In genomic region chr6:26362836-26363220, GRCh38 we compare ENCODE assay signal across 26 cellular contexts. TPM values are rescaled to one million over a fixed set of nuclear protein-coding genes. Genes with fewer than 3 reads are reported as not detected.
DNase-seq lines count a peak whose midpoint lies in the region; ATAC-seq and TF ChIP-seq lines count a peak whose summit lies in the region.
"Had no signal": no experiment of that assay in that cellular context is flagged by ENCODE, and none has a peak within 500 bp of the region (broad histone marks: within the 10 kb centered on the region; RNA-seq: fewer than 3 reads in every experiment).

No MANE protein-coding gene starts in this region.

- H3K27ac ChIP-seq in KOPT-K1 (ENCODE audit: low read depth, low read length, poor library complexity, severe bottlenecking) = peak overlapping the region; percentile 85
- H3K27ac ChIP-seq: cardiac muscle cell, gastroesophageal sphincter, parathyroid adenoma, vagina had no signal

- no peak for TF ChIP-seq CTCF in nephron progenitor cell (IDR thresholded peaks at IDR 0.05)

- no peaks in the 10 kb centered on the region for H3K9me3 ChIP-seq in KOPT-K1 (ENCODE audit: insufficient read depth, low read length, poor library complexity, severe bottlenecking)
- H3K9me3 ChIP-seq: gastroesophageal sphincter, vagina had no signal

- H3K9me3 Mint-ChIP-seq in stimulated activated naive CD8-positive, alpha-beta T cell treated with anti-CD3 and anti-CD28 coated beads, Interleukin-15, Interleukin-2, amounts not matched to agents 100 ng/mL and 50 ng/mL, for 24 hours = no peaks in the 10 kb centered on the region
- no peaks in the 10 kb centered on the region for H3K9me3 Mint-ChIP-seq in activated naive CD8-positive, alpha-beta T cell treated with anti-CD3 and anti-CD28 coated beads, Interleukin-2, amount 50 U/mL, for 24 hours
- no peaks in the 10 kb centered on the region for H3K9me3 Mint-ChIP-seq in nephron progenitor cell
- H3K9me3 Mint-ChIP-seq: WTC11 had no signal

- H3K27me3 Mint-ChIP-seq in stimulated activated naive CD8-positive, alpha-beta T cell treated with anti-CD3 and anti-CD28 coated beads, Interleukin-15, Interleukin-2, amounts not matched to agents 100 ng/mL and 50 ng/mL, for 24 hours = no peaks in the 10 kb centered on the region
- no peaks in the 10 kb centered on the region for H3K27me3 Mint-ChIP-seq in activated naive CD8-positive, alpha-beta T cell treated with anti-CD3 and anti-CD28 coated beads, Interleukin-2, amount 50 U/mL, for 24 hours
- peaks cover 13% of the 10 kb centered on the region for H3K27me3 Mint-ChIP-seq in nephron progenitor cell (ENCODE audit: low read depth, poor library complexity)

- peaks cover 5% of the 10 kb centered on the region for H3K36me3 Mint-ChIP-seq in stimulated activated naive CD8-positive, alpha-beta T cell treated with anti-CD3 and anti-CD28 coated beads, Interleukin-15, Interleukin-2, amounts not matched to agents 100 ng/mL and 50 ng/mL, for 24 hours (ENCODE audit: low read depth)
- peaks cover 4% of the 10 kb centered on the region for H3K36me3 Mint-ChIP-seq in activated naive CD8-positive, alpha-beta T cell treated with anti-CD3 and anti-CD28 coated beads, Interleukin-2, amount 50 U/mL, for 24 hours (ENCODE audit: low read depth)
- H3K36me3 Mint-ChIP-seq in nephron progenitor cell (ENCODE audit: low read depth) = no peaks in the 10 kb centered on the region
- H3K36me3 Mint-ChIP-seq: WTC11 had no signal

- no peak overlapping the region for H3K4me3 Mint-ChIP-seq in stimulated activated naive CD8-positive, alpha-beta T cell treated with anti-CD3 and anti-CD28 coated beads, Interleukin-15, Interleukin-2, amounts not matched to agents 100 ng/mL and 50 ng/mL, for 24 hours
- H3K4me3 Mint-ChIP-seq in activated naive CD8-positive, alpha-beta T cell treated with anti-CD3 and anti-CD28 coated beads, Interleukin-2, amount 50 U/mL, for 24 hours = no peak overlapping the region
- H3K4me3 Mint-ChIP-seq in nephron progenitor cell = no peak overlapping the region
- H3K4me3 Mint-ChIP-seq: WTC11 had no signal

- no peak for ATAC-seq in stimulated activated naive CD8-positive, alpha-beta T cell treated with anti-CD3 and anti-CD28 coated beads, Interleukin-15, Interleukin-2, amounts not matched to agents 100 U/mL and 50 U/mL, for 24 hours
- no peak for ATAC-seq in activated naive CD8-positive, alpha-beta T cell treated with anti-CD3 and anti-CD28 coated beads, Interleukin-2, amount 50 U/mL, for 24 hours
- ATAC-seq: gastroesophageal sphincter, left lobe of liver, PC-3, right cardiac atrium, Right ventricle myocardium inferior, WTC11 had no signal

- peaks cover 49% of the 10 kb centered on the region for H3K4me1 Mint-ChIP-seq in stimulated activated naive CD8-positive, alpha-beta T cell treated with anti-CD3 and anti-CD28 coated beads, Interleukin-15, Interleukin-2, amounts not matched to agents 100 ng/mL and 50 ng/mL, for 24 hours (ENCODE audit: low read depth)
- peaks cover 55% of the 10 kb centered on the region for H3K4me1 Mint-ChIP-seq in activated naive CD8-positive, alpha-beta T cell treated with anti-CD3 and anti-CD28 coated beads, Interleukin-2, amount 50 U/mL, for 24 hours
- H3K4me1 Mint-ChIP-seq in nephron progenitor cell = no peaks in the 10 kb centered on the region
- H3K4me1 Mint-ChIP-seq: WTC11 had no signal

- no peak for DNase-seq in stimulated activated naive CD8-positive, alpha-beta T cell treated with anti-CD3 and anti-CD28 coated beads, Interleukin-15, Interleukin-2, amounts not matched to agents 100 U/mL and 50 U/mL, for 24 hours
- DNase-seq in activated naive CD8-positive, alpha-beta T cell treated with anti-CD3 and anti-CD28 coated beads, Interleukin-2, amount 50 U/mL, for 24 hours = no peak
- DNase-seq in H4 (ENCODE audit: low spot score) (no peak), cortex of kidney (lab: John Stamatoyannopoulos, UW) (no peak), nephron progenitor cell (no peak)
- DNase-seq: activated CD4-positive, alpha-beta T cell treated with anti-CD3 and anti-CD28 coated beads, Interleukin-2, amount 50 U/mL, for 48 hours; activated gamma-delta T cell; GDM1; hippocampal formation; NCI-H2029 treated with DMSO at 0.1 percent for 48 hours; NCI-H226; NCI-H774; PC-3; right cardiac atrium; stimulated activated CD4-positive, alpha-beta T cell treated with anti-CD3 and anti-CD28 coated beads, Interleukin-4, amount 100 ng/mL, for 1 hour; stimulated activated naive CD4-positive, alpha-beta T cell treated with Interleukin-2 at 50 U/mL for 16 hours; T1000 had no signal

- no peaks in the 10 kb centered on the region for H3K36me3 ChIP-seq in KOPT-K1 (ENCODE audit: insufficient read depth, low read length)
- H3K36me3 ChIP-seq: cardiac muscle cell, gastroesophageal sphincter, vagina had no signal

- H3K27ac Mint-ChIP-seq in stimulated activated naive CD8-positive, alpha-beta T cell treated with anti-CD3 and anti-CD28 coated beads, Interleukin-15, Interleukin-2, amounts not matched to agents 100 ng/mL and 50 ng/mL, for 24 hours = peak overlapping the region; percentile 76
- H3K27ac Mint-ChIP-seq in activated naive CD8-positive, alpha-beta T cell treated with anti-CD3 and anti-CD28 coated beads, Interleukin-2, amount 50 U/mL, for 24 hours = peak overlapping the region; percentile 34
- no peak overlapping the region for H3K27ac Mint-ChIP-seq in nephron progenitor cell
- H3K27ac Mint-ChIP-seq: WTC11 had no signal

RNA-seq across cellular contexts. Expression of gene BTN3A2, which starts 2.2 kb away (rescaled TPM):
- 29.6 and 32.0 TPM in 2 replicates for total RNA-seq in H4 (2014; rRNA removed; shearing (Covaris generic))

RNA-seq across cellular contexts. Expression of gene BTN2A2, which starts 20.1 kb away (rescaled TPM):
- total RNA-seq in H4 (2014; rRNA removed; shearing (Covaris generic)) = 3.6 and 6.2 TPM in 2 replicates

RNA-seq across cellular contexts. Expression of gene BTN3A1, which starts 39.2 kb away (rescaled TPM):
- 26.6 and 29.0 TPM in 2 replicates for total RNA-seq in H4 (2014; rRNA removed; shearing (Covaris generic))
